Comparison of ENCODE assay signal across 1 cellular context in the genomic region with DNA sequence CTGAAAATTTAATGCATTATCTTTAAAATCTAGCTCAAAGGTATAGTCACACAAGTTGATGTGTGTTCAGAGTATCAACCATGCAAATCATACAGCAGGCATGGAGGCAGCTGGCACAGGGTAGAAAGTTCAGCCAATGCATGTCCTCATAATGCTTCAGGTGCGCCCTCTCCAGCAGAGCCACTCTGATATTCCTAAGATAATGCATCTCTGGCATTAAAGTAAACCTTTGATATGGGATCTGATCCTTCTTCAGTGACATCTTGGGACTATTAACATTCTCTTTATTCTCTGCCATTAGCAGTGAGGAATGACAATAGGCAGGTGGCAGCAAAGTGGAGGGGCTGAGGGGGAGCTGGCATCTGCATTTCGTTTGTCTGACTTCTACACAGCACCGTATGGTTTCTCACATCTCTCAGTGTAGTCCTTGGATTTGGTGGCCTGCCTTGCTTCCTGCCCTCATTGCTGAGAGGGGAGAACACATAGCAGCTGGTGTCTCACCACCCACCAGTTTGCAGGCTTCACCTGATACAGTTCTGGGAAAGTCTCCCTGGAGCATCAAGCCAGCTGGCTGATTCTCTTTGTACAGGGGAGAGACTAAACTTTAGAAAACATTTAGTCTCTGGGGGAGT.
TF ChIP-seq lines count a peak whose summit lies in the region.

No MANE protein-coding gene starts in this region.

TF ChIP-seq in WTC11, 78 proteins besides CTCF, POLR2A, EP300 and RAD21 (continued from another document):
- TF ChIP-seq, protein P1, sequence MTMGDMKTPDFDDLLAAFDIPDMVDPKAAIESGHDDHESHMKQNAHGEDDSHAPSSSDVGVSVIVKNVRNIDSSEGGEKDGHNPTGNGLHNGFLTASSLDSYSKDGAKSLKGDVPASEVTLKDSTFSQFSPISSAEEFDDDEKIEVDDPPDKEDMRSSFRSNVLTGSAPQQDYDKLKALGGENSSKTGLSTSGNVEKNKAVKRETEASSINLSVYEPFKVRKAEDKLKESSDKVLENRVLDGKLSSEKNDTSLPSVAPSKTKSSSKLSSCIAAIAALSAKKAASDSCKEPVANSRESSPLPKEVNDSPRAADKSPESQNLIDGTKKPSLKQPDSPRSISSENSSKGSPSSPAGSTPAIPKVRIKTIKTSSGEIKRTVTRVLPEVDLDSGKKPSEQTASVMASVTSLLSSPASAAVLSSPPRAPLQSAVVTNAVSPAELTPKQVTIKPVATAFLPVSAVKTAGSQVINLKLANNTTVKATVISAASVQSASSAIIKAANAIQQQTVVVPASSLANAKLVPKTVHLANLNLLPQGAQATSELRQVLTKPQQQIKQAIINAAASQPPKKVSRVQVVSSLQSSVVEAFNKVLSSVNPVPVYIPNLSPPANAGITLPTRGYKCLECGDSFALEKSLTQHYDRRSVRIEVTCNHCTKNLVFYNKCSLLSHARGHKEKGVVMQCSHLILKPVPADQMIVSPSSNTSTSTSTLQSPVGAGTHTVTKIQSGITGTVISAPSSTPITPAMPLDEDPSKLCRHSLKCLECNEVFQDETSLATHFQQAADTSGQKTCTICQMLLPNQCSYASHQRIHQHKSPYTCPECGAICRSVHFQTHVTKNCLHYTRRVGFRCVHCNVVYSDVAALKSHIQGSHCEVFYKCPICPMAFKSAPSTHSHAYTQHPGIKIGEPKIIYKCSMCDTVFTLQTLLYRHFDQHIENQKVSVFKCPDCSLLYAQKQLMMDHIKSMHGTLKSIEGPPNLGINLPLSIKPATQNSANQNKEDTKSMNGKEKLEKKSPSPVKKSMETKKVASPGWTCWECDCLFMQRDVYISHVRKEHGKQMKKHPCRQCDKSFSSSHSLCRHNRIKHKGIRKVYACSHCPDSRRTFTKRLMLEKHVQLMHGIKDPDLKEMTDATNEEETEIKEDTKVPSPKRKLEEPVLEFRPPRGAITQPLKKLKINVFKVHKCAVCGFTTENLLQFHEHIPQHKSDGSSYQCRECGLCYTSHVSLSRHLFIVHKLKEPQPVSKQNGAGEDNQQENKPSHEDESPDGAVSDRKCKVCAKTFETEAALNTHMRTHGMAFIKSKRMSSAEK (CRISPR knock-in tag; IDR thresholded peaks at IDR 0.05; ENCODE audit: borderline replicate concordance), result no peak
- TF ChIP-seq IRF2 (CRISPR knock-in tag; IDR thresholded peaks at IDR 0.05; ENCODE audit: borderline replicate concordance, low read depth), result no peak
- no peak for TF ChIP-seq JAZF1 (CRISPR knock-in tag; IDR thresholded peaks at IDR 0.05)
- TF ChIP-seq MXD4 (CRISPR knock-in tag; IDR thresholded peaks at IDR 0.05; ENCODE audit: borderline replicate concordance), result no peak
- TF ChIP-seq, protein P2, sequence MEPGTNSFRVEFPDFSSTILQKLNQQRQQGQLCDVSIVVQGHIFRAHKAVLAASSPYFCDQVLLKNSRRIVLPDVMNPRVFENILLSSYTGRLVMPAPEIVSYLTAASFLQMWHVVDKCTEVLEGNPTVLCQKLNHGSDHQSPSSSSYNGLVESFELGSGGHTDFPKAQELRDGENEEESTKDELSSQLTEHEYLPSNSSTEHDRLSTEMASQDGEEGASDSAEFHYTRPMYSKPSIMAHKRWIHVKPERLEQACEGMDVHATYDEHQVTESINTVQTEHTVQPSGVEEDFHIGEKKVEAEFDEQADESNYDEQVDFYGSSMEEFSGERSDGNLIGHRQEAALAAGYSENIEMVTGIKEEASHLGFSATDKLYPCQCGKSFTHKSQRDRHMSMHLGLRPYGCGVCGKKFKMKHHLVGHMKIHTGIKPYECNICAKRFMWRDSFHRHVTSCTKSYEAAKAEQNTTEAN (CRISPR knock-in tag; IDR thresholded peaks at IDR 0.05), result no peak
- TF ChIP-seq, protein P3, sequence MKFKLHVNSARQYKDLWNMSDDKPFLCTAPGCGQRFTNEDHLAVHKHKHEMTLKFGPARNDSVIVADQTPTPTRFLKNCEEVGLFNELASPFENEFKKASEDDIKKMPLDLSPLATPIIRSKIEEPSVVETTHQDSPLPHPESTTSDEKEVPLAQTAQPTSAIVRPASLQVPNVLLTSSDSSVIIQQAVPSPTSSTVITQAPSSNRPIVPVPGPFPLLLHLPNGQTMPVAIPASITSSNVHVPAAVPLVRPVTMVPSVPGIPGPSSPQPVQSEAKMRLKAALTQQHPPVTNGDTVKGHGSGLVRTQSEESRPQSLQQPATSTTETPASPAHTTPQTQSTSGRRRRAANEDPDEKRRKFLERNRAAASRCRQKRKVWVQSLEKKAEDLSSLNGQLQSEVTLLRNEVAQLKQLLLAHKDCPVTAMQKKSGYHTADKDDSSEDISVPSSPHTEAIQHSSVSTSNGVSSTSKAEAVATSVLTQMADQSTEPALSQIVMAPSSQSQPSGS (CRISPR knock-in tag; IDR thresholded peaks at IDR 0.05; ENCODE audit: borderline replicate concordance, low read depth), result no peak
- TF ChIP-seq, protein P4, sequence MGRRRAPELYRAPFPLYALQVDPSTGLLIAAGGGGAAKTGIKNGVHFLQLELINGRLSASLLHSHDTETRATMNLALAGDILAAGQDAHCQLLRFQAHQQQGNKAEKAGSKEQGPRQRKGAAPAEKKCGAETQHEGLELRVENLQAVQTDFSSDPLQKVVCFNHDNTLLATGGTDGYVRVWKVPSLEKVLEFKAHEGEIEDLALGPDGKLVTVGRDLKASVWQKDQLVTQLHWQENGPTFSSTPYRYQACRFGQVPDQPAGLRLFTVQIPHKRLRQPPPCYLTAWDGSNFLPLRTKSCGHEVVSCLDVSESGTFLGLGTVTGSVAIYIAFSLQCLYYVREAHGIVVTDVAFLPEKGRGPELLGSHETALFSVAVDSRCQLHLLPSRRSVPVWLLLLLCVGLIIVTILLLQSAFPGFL (CRISPR knock-in tag; IDR thresholded peaks at IDR 0.05; ENCODE audit: borderline replicate concordance), result no peak
- TF ChIP-seq, protein P5, sequence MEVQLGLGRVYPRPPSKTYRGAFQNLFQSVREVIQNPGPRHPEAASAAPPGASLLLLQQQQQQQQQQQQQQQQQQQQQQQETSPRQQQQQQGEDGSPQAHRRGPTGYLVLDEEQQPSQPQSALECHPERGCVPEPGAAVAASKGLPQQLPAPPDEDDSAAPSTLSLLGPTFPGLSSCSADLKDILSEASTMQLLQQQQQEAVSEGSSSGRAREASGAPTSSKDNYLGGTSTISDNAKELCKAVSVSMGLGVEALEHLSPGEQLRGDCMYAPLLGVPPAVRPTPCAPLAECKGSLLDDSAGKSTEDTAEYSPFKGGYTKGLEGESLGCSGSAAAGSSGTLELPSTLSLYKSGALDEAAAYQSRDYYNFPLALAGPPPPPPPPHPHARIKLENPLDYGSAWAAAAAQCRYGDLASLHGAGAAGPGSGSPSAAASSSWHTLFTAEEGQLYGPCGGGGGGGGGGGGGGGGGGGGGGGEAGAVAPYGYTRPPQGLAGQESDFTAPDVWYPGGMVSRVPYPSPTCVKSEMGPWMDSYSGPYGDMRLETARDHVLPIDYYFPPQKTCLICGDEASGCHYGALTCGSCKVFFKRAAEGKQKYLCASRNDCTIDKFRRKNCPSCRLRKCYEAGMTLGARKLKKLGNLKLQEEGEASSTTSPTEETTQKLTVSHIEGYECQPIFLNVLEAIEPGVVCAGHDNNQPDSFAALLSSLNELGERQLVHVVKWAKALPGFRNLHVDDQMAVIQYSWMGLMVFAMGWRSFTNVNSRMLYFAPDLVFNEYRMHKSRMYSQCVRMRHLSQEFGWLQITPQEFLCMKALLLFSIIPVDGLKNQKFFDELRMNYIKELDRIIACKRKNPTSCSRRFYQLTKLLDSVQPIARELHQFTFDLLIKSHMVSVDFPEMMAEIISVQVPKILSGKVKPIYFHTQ (CRISPR knock-in tag; IDR thresholded peaks at IDR 0.05), result no peak
- no peak for TF ChIP-seq FOXK1 (CRISPR knock-in tag; IDR thresholded peaks at IDR 0.05)
- TF ChIP-seq NR3C1 (CRISPR knock-in tag; conservative IDR thresholded peaks at IDR 0.05; ENCODE audit: low read depth), result no peak
- TF ChIP-seq, protein P6, sequence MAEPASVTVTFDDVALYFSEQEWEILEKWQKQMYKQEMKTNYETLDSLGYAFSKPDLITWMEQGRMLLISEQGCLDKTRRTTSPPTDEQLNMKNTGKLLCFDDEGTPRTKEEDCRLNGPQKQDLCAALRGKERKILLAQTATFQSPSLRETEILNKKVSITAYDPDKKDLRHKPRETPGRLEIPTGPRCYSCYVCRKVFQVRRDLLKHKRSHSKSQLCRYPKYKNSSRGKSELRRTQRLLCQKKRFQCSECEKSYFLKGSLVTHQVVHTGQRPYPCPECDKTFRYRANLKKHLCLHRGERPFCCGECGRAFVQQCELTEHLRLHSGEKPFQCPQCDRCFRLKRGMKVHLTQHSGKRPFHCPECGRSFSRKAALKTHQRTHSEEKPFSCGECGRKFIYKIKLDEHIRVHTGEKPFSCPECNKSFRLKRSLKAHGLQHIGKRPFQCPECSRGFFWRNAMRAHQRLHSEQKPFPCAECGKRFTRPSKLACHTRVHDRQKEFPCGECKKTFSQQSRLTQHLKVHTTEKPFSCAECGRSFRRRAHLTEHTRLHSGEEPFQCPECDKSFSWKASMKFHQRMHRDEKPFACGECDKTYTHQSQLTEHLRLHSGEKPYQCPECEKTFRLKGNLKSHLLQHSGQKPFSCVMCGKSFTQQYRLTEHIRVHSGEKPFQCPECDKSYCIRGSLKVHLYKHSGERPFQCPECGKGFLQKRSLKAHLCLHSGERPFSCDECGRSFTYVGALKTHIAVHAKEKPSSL (CRISPR knock-in tag; conservative IDR thresholded peaks at IDR 0.05), result no peak
- TF ChIP-seq NR2C2 (CRISPR knock-in tag; IDR thresholded peaks at IDR 0.05), result no peak
- TF ChIP-seq TEAD4 (CRISPR knock-in tag; IDR thresholded peaks at IDR 0.05), result no peak
- TF ChIP-seq RELA (CRISPR knock-in tag; IDR thresholded peaks at IDR 0.05; ENCODE audit: borderline replicate concordance), result no peak
- TF ChIP-seq, protein P7, sequence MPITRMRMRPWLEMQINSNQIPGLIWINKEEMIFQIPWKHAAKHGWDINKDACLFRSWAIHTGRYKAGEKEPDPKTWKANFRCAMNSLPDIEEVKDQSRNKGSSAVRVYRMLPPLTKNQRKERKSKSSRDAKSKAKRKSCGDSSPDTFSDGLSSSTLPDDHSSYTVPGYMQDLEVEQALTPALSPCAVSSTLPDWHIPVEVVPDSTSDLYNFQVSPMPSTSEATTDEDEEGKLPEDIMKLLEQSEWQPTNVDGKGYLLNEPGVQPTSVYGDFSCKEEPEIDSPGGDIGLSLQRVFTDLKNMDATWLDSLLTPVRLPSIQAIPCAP (CRISPR knock-in tag; IDR thresholded peaks at IDR 0.05), result no peak
- TF ChIP-seq, protein P8, sequence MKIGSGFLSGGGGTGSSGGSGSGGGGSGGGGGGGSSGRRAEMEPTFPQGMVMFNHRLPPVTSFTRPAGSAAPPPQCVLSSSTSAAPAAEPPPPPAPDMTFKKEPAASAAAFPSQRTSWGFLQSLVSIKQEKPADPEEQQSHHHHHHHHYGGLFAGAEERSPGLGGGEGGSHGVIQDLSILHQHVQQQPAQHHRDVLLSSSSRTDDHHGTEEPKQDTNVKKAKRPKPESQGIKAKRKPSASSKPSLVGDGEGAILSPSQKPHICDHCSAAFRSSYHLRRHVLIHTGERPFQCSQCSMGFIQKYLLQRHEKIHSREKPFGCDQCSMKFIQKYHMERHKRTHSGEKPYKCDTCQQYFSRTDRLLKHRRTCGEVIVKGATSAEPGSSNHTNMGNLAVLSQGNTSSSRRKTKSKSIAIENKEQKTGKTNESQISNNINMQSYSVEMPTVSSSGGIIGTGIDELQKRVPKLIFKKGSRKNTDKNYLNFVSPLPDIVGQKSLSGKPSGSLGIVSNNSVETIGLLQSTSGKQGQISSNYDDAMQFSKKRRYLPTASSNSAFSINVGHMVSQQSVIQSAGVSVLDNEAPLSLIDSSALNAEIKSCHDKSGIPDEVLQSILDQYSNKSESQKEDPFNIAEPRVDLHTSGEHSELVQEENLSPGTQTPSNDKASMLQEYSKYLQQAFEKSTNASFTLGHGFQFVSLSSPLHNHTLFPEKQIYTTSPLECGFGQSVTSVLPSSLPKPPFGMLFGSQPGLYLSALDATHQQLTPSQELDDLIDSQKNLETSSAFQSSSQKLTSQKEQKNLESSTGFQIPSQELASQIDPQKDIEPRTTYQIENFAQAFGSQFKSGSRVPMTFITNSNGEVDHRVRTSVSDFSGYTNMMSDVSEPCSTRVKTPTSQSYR (CRISPR knock-in tag; IDR thresholded peaks at IDR 0.05), result no peak
- no peak for TF ChIP-seq GTF2I (CRISPR knock-in tag; conservative IDR thresholded peaks at IDR 0.05)
